14 cellular contexts compared by ENCODE assay signal in the genomic region with DNA sequence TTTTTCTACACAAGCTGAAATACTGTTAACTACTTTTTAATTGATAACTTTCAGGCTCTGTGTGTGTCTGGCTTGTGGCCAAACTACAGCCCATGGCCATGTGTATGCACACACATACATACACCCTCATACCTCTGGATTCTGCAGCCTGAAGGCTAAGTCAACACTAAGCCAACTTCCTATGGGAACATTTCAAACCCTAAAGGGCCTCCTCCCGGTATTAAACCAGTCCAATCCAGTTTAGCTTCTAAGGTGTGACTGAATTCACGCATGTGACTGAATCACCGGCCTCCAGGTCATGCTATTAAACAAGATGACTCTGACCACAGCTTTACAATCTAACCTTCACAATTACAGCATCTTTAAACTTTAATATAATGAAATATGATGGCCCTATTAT. TPM values are rescaled to one million over a fixed set of nuclear protein-coding genes. Genes with fewer than 3 reads are reported as not detected.
DNase-seq lines count a peak whose midpoint lies in the region; ATAC-seq and TF ChIP-seq lines count a peak whose summit lies in the region.
"Had no signal": no experiment of that assay in that cellular context is flagged by ENCODE, and none has a peak within 500 bp of the region (broad histone marks: within the 10 kb centered on the region; RNA-seq: fewer than 3 reads in every experiment).

No MANE protein-coding gene starts in this region.

- no peaks in the 10 kb centered on the region for H3K9me3 ChIP-seq in MM.1S (replicated peaks; ENCODE audit: insufficient read depth, low read length)
- H3K9me3 ChIP-seq in testis, result no peaks in the 10 kb centered on the region
- no peaks in the 10 kb centered on the region for H3K9me3 ChIP-seq in lower lobe of right lung

- no peak for TF ChIP-seq CTCF in kidney epithelial cell (IDR thresholded peaks at IDR 0.05; ENCODE audit: insufficient read depth, low read length, poor library complexity, severe bottlenecking)
- no peak for TF ChIP-seq CTCF in MM.1S (IDR thresholded peaks at IDR 0.05; ENCODE audit: low read length)
- TF ChIP-seq CTCF in testis (IDR thresholded peaks at IDR 0.05), result no peak
- no peak for TF ChIP-seq CTCF in lower lobe of right lung (IDR thresholded peaks at IDR 0.05)

- H4K20me1 ChIP-seq in MM.1S (ENCODE audit: insufficient read depth, low read length), result no peaks in the 10 kb centered on the region

- no peak overlapping the region for H2AFZ ChIP-seq in MM.1S (ENCODE audit: low read length)

- peaks cover 14% of the 10 kb centered on the region for H3F3A ChIP-seq in MM.1S (ENCODE audit: insufficient read depth, low read length)

- DNase-seq in Right ventricle myocardium superior, result no peak
- DNase-seq in left cardiac atrium, result no peak
- peak; percentile 26 for DNase-seq in kidney epithelial cell (ENCODE audit: low read depth)
- DNase-seq in MM.1S, result no peak
- DNase-seq in foreskin melanocyte, result no peak
- no peak for DNase-seq in testis
- no peak for DNase-seq in lower lobe of right lung
- DNase-seq: activated CD4-positive, CD25-positive, alpha-beta regulatory T cell treated with anti-CD3 and anti-CD28 coated beads, Interleukin-2, amount 50 U/mL, for 72 hours; caudate nucleus; HCEC 1CT; nucleus accumbens; T-helper 1 cell had no signal

- H3K79me2 ChIP-seq in MM.1S (ENCODE audit: low read length), result peaks cover 16% of the 10 kb centered on the region

- H3K4me1 ChIP-seq in MM.1S (ENCODE audit: low read length) (peaks cover 15% of the 10 kb centered on the region), testis (no peaks in the 10 kb centered on the region), lower lobe of right lung (peaks cover 5% of the 10 kb centered on the region)

- ATAC-seq in Right ventricle myocardium superior (ENCODE audit: poor library complexity) (peak; percentile 15), left cardiac atrium (no peak), lower lobe of right lung (no peak)
- ATAC-seq: activated naive CD4-positive, alpha-beta T cell treated with anti-CD3 and anti-CD28 coated beads, Interleukin-2, amount 50 U/mL, for 72 hours had no signal

- H3K4me3 ChIP-seq in kidney epithelial cell (ENCODE audit: low read depth, low read length) (no peak overlapping the region), MM.1S (ENCODE audit: low read length) (no peak overlapping the region), testis (no peak overlapping the region), lower lobe of right lung (no peak overlapping the region)

- no peaks in the 10 kb centered on the region for H3K36me3 ChIP-seq in kidney epithelial cell (ENCODE audit: control insufficient read depth, insufficient read depth, low read length)
- no peaks in the 10 kb centered on the region for H3K36me3 ChIP-seq in MM.1S (replicated peaks; ENCODE audit: insufficient read depth, low read length)
- no peaks in the 10 kb centered on the region for H3K36me3 ChIP-seq in testis (ENCODE audit: low read depth, missing control alignments)
- H3K36me3 ChIP-seq in lower lobe of right lung, result no peaks in the 10 kb centered on the region

- H3K4me2 ChIP-seq in MM.1S (ENCODE audit: low read depth, low read length), result no peak overlapping the region

- TF ChIP-seq POLR2A in testis (IDR thresholded peaks at IDR 0.05), result no peak

- intact Hi-C loops in Right ventricle myocardium superior (cut with DNase I) (no loop called here), left cardiac atrium (cut with DNase I) (no loop called here), testis (cut with DNase I; ENCODE audit: low total_unique reads) (no loop called here), lower lobe of right lung (cut with DNase I) (no loop called here)

- WGBS in testis, 2 donors, result 97% methylated on average over 3 of the region's 3 CpGs

- H3K27ac ChIP-seq in angular gyrus (ENCODE audit: low read depth, low read length) (peak overlapping the region; percentile 44), MM.1S (ENCODE audit: low read length) (no peak overlapping the region), testis (no peak overlapping the region), lower lobe of right lung (no peak overlapping the region)

- no peaks in the 10 kb centered on the region for H3K9me2 ChIP-seq in MM.1S (replicated peaks; ENCODE audit: insufficient read depth, low read length)

- H3K27me3 ChIP-seq in kidney epithelial cell (ENCODE audit: control insufficient read depth, insufficient read depth, low read length), result no peaks in the 10 kb centered on the region
- no peaks in the 10 kb centered on the region for H3K27me3 ChIP-seq in MM.1S (replicated peaks; ENCODE audit: insufficient read depth, low read length)
- no peaks in the 10 kb centered on the region for H3K27me3 ChIP-seq in testis
- no peaks in the 10 kb centered on the region for H3K27me3 ChIP-seq in lower lobe of right lung (ENCODE audit: low read depth)

- H3K9ac ChIP-seq in MM.1S (ENCODE audit: low read length), result no peak overlapping the region

RNA-seq across cellular contexts. Expression of a gene that starts 20.7 kb away (rescaled TPM):
- total RNA-seq in Right ventricle myocardium superior, result 234 TPM
- total RNA-seq in left cardiac atrium, result 100 to 1,000 TPM; 190 to 213 TPM
- 91.3 and 108 TPM in 2 replicates for total RNA-seq in kidney epithelial cell
- 100 to 1,000 TPM; 175 to 221 TPM for total RNA-seq in testis
- polyA plus RNA-seq in testis (ENCODE audit: insufficient read depth, low read depth, low replicate concordance), result 94.8 TPM
- total RNA-seq in lower lobe of right lung, result 327 TPM
